ENCODE assay signal across 1 cellular context in genomic region chr12:119365451-119365850, GRCh38.
TF ChIP-seq lines count a peak whose summit lies in the region.

No MANE protein-coding gene starts in this region.

TF ChIP-seq in GM23338, 12 proteins besides CTCF, POLR2A, EP300 and RAD21 (continued from another document):
- no peak for TF ChIP-seq ZNF462 (CRISPR knock-in tag; IDR thresholded peaks at IDR 0.05)
- TF ChIP-seq NANOG (IDR thresholded peaks at IDR 0.05; ENCODE audit: borderline replicate concordance): no peak
- no peak for TF ChIP-seq JUNB (IDR thresholded peaks at IDR 0.05; ENCODE audit: unreplicated experiment)
- no peak for TF ChIP-seq POLR2AphosphoS5 (IDR thresholded peaks at IDR 0.05; ENCODE audit: low read depth)
- no peak for TF ChIP-seq EZH2 (IDR thresholded peaks at IDR 0.05; ENCODE audit: low read depth, unreplicated experiment)
- no peak for TF ChIP-seq REST (IDR thresholded peaks at IDR 0.05; ENCODE audit: unreplicated experiment)
- TF ChIP-seq EZH2phosphoT487 (IDR thresholded peaks at IDR 0.05; ENCODE audit: unreplicated experiment): no peak
